In genomic region chr15:67834593-67835348, GRCh38 we compare ENCODE assay signal across 9 cellular contexts. TPM values are rescaled to one million over a fixed set of nuclear protein-coding genes. Genes with fewer than 3 reads are reported as not detected.
DNase-seq lines count a peak whose midpoint lies in the region; ATAC-seq and TF ChIP-seq lines count a peak whose summit lies in the region.
"Had no signal": no experiment of that assay in that cellular context is flagged by ENCODE, and none has a peak within 500 bp of the region (broad histone marks: within the 10 kb centered on the region; RNA-seq: fewer than 3 reads in every experiment).

No MANE protein-coding gene starts in this region.

- peaks cover 6 to 11% (median 11%) of the 10 kb centered on the region in 11 experiments for H3K9me3 ChIP-seq in BLaER1 treated with 17β-estradiol and CSF1 and Interleukin-3, amounts not matched to agents 10 nM and 100 nM (replicated peaks in 1 of 11)
- H3K9me3 ChIP-seq in Loucy (ENCODE audit: insufficient read depth, low read depth, low read length) = no peaks in the 10 kb centered on the region
- no peaks in the 10 kb centered on the region for H3K9me3 ChIP-seq in effector memory CD4-positive, alpha-beta T cell (ENCODE audit: control insufficient read depth, low read length)

- H3K9me3 Mint-ChIP-seq in neural crest cell = no peaks in the 10 kb centered on the region

- H3K4me1 ChIP-seq in BLaER1 treated with 17β-estradiol and CSF1 and Interleukin-3, amounts not matched to agents 10 nM and 100 nM = peaks cover 46 to 69% (median 57%) of the 10 kb centered on the region in 10 experiments
- H3K4me1 ChIP-seq in Loucy (ENCODE audit: insufficient read depth, low read length, poor library complexity, severe bottlenecking) = peaks cover 49% of the 10 kb centered on the region
- H3K4me1 ChIP-seq in effector memory CD4-positive, alpha-beta T cell (ENCODE audit: control insufficient read depth, insufficient read depth, low read length, poor library complexity, severe bottlenecking) = peaks cover 49% of the 10 kb centered on the region

- H3K27me3 ChIP-seq in BLaER1 treated with 17β-estradiol and CSF1 and Interleukin-3, amounts not matched to agents 10 nM and 100 nM = peaks cover 83 to 94% (median 92%) of the 10 kb centered on the region in 11 experiments
- no peaks in the 10 kb centered on the region for H3K27me3 ChIP-seq in Loucy (ENCODE audit: insufficient read depth, low read length, poor library complexity, severe bottlenecking)
- peaks cover 57% of the 10 kb centered on the region for H3K27me3 ChIP-seq in effector memory CD4-positive, alpha-beta T cell (replicated peaks; ENCODE audit: control insufficient read depth, insufficient read depth, low read length, poor library complexity, severe bottlenecking)

- no peak overlapping the region; a peak in 1 of 22 replicates for H3K27ac ChIP-seq in BLaER1 treated with 17β-estradiol and CSF1 and Interleukin-3, amounts not matched to agents 10 nM and 100 nM
- H3K27ac ChIP-seq in effector memory CD4-positive, alpha-beta T cell (ENCODE audit: insufficient read depth, low read length, poor library complexity, severe bottlenecking) = no peak overlapping the region

- H3K4me2 ChIP-seq in BLaER1 treated with 17β-estradiol and CSF1 and Interleukin-3, amounts not matched to agents 10 nM and 100 nM = peak overlapping the region; percentile 86 to 98 (median 94)
- H3K4me2 ChIP-seq in Loucy (ENCODE audit: low read depth, low read length, poor library complexity, severe bottlenecking) = peak overlapping the region; percentile 75

- H3K4me3 ChIP-seq in BLaER1 treated with 17β-estradiol and CSF1 and Interleukin-3, amounts not matched to agents 10 nM and 100 nM = peak overlapping the region; percentile 47 to 66 (median 58)
- peak overlapping the region; percentile 78 for H3K4me3 ChIP-seq in Loucy (ENCODE audit: low read length, poor library complexity, severe bottlenecking)
- peak overlapping the region; percentile 65 for H3K4me3 ChIP-seq in effector memory CD4-positive, alpha-beta T cell (ENCODE audit: insufficient read depth, low read depth, low read length, poor library complexity, severe bottlenecking)

- no peaks in the 10 kb centered on the region for H3K36me3 ChIP-seq in BLaER1 treated with 17β-estradiol and CSF1 and Interleukin-3, amounts not matched to agents 10 nM and 100 nM
- H3K36me3 ChIP-seq in Loucy (ENCODE audit: insufficient read depth, low read length) = no peaks in the 10 kb centered on the region
- H3K36me3 ChIP-seq in effector memory CD4-positive, alpha-beta T cell (ENCODE audit: control insufficient read depth, insufficient read depth, low read length) = no peaks in the 10 kb centered on the region

- ATAC-seq in GM21423 (IDR thresholded peaks at IDR 0.05; ENCODE audit: unreplicated experiment) (no peak), GM18909 (IDR thresholded peaks at IDR 0.05; ENCODE audit: poor library complexity, unreplicated experiment) (no peak)

- H3K4me1 Mint-ChIP-seq in neural crest cell = peaks cover 29% of the 10 kb centered on the region

- peak overlapping the region in 9 of 11 experiments; percentile 2 to 56 (median 40); a peak in 15 of 22 replicates for H3K9ac ChIP-seq in BLaER1 treated with 17β-estradiol and CSF1 and Interleukin-3, amounts not matched to agents 10 nM and 100 nM
- peak overlapping the region; percentile 77 for H3K9ac ChIP-seq in Loucy (ENCODE audit: low read depth, low read length, poor library complexity, severe bottlenecking)

- no peak overlapping the region for H3K27ac Mint-ChIP-seq in neural crest cell (ENCODE audit: unreplicated experiment)

- peaks cover 95% of the 10 kb centered on the region for H3K27me3 Mint-ChIP-seq in neural crest cell (ENCODE audit: low read depth)

- peak overlapping the region; percentile 68 for H2AFZ ChIP-seq in Loucy (ENCODE audit: low read length)

- H3K79me2 ChIP-seq in Loucy (ENCODE audit: insufficient read depth, low read length) = no peaks in the 10 kb centered on the region

- DNase-seq in effector memory CD4-positive, alpha-beta T cell = no peak
- DNase-seq in neural crest cell (ENCODE audit: low read depth, low spot score) (no peak), DMS153 treated with DMSO at 0.1 percent for 48 hours (lab: John Stamatoyannopoulos, UW; ENCODE audit: unreplicated experiment) (no peak), DMS79 (lab: John Stamatoyannopoulos, UW) (no peak)

- H3K4me3 Mint-ChIP-seq in neural crest cell = peak overlapping the region; percentile 79

- H3F3A ChIP-seq in Loucy (ENCODE audit: low read depth) = no peaks in the 10 kb centered on the region; the same call in 1 of the 2 replicates

- no peak for TF ChIP-seq CTCF in Loucy (conservative IDR thresholded peaks at IDR 0.05; ENCODE audit: low read length)
- TF ChIP-seq CTCF in neural crest cell (conservative IDR thresholded peaks at IDR 0.05) = no peak

- H3K36me3 Mint-ChIP-seq in neural crest cell (ENCODE audit: low read depth) = no peaks in the 10 kb centered on the region

- H4K20me1 ChIP-seq in BLaER1 treated with 17β-estradiol and CSF1 and Interleukin-3, amounts not matched to agents 10 nM and 100 nM = peaks cover 0 to 43% (median 18%) of the 10 kb centered on the region in 11 experiments; a peak in 14 of 22 replicates
- no peaks in the 10 kb centered on the region for H4K20me1 ChIP-seq in Loucy (ENCODE audit: insufficient read depth, low read length, poor library complexity, severe bottlenecking)

- H3K9me2 ChIP-seq in Loucy (replicated peaks; ENCODE audit: low read depth, low read length) = no peaks in the 10 kb centered on the region

RNA-seq across cellular contexts. Expression of gene RNU6-1, which starts 5.1 kb away (rescaled TPM):
- total RNA-seq in neural crest cell = not detected in 2 replicates
- total RNA-seq: bronchial epithelial cell had no signal

RNA-seq across cellular contexts. Expression of gene SKOR1, which starts 9.5 kb away (rescaled TPM):
- total RNA-seq in neural crest cell = 0.36 and 0.49 TPM in 2 replicates
